ENCODE assay signal across 28 cellular contexts in genomic region chr10:1870491-1870890, GRCh38.
"Had no signal": no experiment of that assay in that cellular context is flagged by ENCODE, and none has a peak within 500 bp of the region (broad histone marks: within the 10 kb centered on the region; RNA-seq: fewer than 3 reads in every experiment).

No MANE protein-coding gene starts in this region.

- DNase-seq: activated CD4-positive, alpha-beta T cell treated with anti-CD3 and anti-CD28 coated beads for 36 hours; activated CD4-positive, alpha-beta T cell treated with anti-CD3 and anti-CD28 coated beads, Interleukin-2, amount 10 ng/mL, durations not matched to agents 7 days and 5 days; activated CD4-positive, alpha-beta T cell treated with anti-CD3 and anti-CD28 coated beads, Interleukin-2, amount 50 U/mL, for 48 hours; activated CD4-positive, CD25-positive, alpha-beta regulatory T cell; activated CD4-positive, CD25-positive, alpha-beta regulatory T cell treated with anti-CD3 and anti-CD28 coated beads, Interleukin-2, amount 50 U/mL, for 72 hours; activated CD8-positive, alpha-beta memory T cell treated with anti-CD3 and anti-CD28 coated beads for 24 hours; activated CD8-positive, alpha-beta T cell treated with anti-CD3 and anti-CD28 coated beads for 36 hours; activated effector memory CD4-positive, alpha-beta T cell treated with Interleukin-2 at 50 U/mL for 16 hours; activated gamma-delta T cell treated with Interleukin-2 at 50 U/mL for 16 hours; activated naive CD4-positive, alpha-beta T cell treated with anti-CD3 and anti-CD28 coated beads, Interleukin-2, amount 50 U/mL, for 16 hours; activated naive CD4-positive, alpha-beta T cell treated with Interleukin-2 at 50 U/mL for 16 hours; activated T-cell treated with anti-CD3 and anti-CD28 coated beads, Interleukin-2, amount 50 U/mL, for 4 hours; amniotic stem cell; anterior cingulate cortex; brain microvascular endothelial cell; dorsolateral prefrontal cortex; effector memory CD4-positive, alpha-beta T cell; endodermal cell; foreskin keratinocyte; gastrocnemius medialis; glutamatergic neuron; heart left ventricle; T-helper 2 cell had no signal

- H3K4me3 Mint-ChIP-seq: activated CD4-positive, alpha-beta T cell treated with anti-CD3 and anti-CD28 coated beads for 36 hours; activated CD4-positive, alpha-beta T cell treated with anti-CD3 and anti-CD28 coated beads, Interleukin-2, amount 10 ng/mL, durations not matched to agents 7 days and 5 days; activated CD8-positive, alpha-beta T cell treated with anti-CD3 and anti-CD28 coated beads for 36 hours; activated naive CD8-positive, alpha-beta T cell; activated T-cell treated with anti-CD3 and anti-CD28 coated beads, Interleukin-2, amount 50 U/mL, for 4 hours; activated T-helper 17 cell treated with anti-CD3 and anti-CD28 coated beads, Interleukin-2, amount 50 U/mL, for 72 hours; central memory CD8-positive, alpha-beta T cell; dendritic cell treated with granulocyte-macrophage colony-stimulating factor and Interleukin-4, amounts not matched to agents 40 ng/mL and 50 ng/mL, for 4 days; endodermal cell had no signal

- H3K36me3 Mint-ChIP-seq: activated naive CD8-positive, alpha-beta T cell had no signal

- H3K4me1 Mint-ChIP-seq: activated CD4-positive, alpha-beta T cell treated with anti-CD3 and anti-CD28 coated beads for 36 hours; activated CD4-positive, alpha-beta T cell treated with anti-CD3 and anti-CD28 coated beads, Interleukin-2, amount 10 ng/mL, durations not matched to agents 7 days and 5 days; activated T-helper 17 cell treated with anti-CD3 and anti-CD28 coated beads, Interleukin-2, amount 50 U/mL, for 72 hours; central memory CD8-positive, alpha-beta T cell had no signal

- H3K9me3 Mint-ChIP-seq: activated CD4-positive, alpha-beta T cell treated with anti-CD3 and anti-CD28 coated beads, Interleukin-2, amount 10 ng/mL, durations not matched to agents 7 days and 5 days; activated CD8-positive, alpha-beta T cell treated with anti-CD3 and anti-CD28 coated beads for 36 hours; activated T-helper 17 cell treated with anti-CD3 and anti-CD28 coated beads, Interleukin-2, amount 50 U/mL, for 72 hours; central memory CD8-positive, alpha-beta T cell had no signal

- H3K27ac Mint-ChIP-seq: activated CD4-positive, alpha-beta T cell treated with anti-CD3 and anti-CD28 coated beads for 36 hours; activated CD4-positive, alpha-beta T cell treated with anti-CD3 and anti-CD28 coated beads, Interleukin-2, amount 10 ng/mL, durations not matched to agents 7 days and 5 days; activated CD8-positive, alpha-beta T cell treated with anti-CD3 and anti-CD28 coated beads for 36 hours; activated naive CD8-positive, alpha-beta T cell; activated T-helper 17 cell treated with anti-CD3 and anti-CD28 coated beads, Interleukin-2, amount 50 U/mL, for 72 hours; dendritic cell treated with granulocyte-macrophage colony-stimulating factor and Interleukin-4, amounts not matched to agents 40 ng/mL and 50 ng/mL, for 4 days; endodermal cell had no signal

- ATAC-seq: activated CD4-positive, alpha-beta T cell treated with anti-CD3 and anti-CD28 coated beads for 36 hours; activated CD8-positive, alpha-beta T cell treated with anti-CD3 and anti-CD28 coated beads for 36 hours; activated T-cell treated with anti-CD3 and anti-CD28 coated beads, Interleukin-2, amount 50 U/mL, for 4 hours; activated T-helper 17 cell treated with anti-CD3 and anti-CD28 coated beads, Interleukin-2, amount 50 U/mL, for 72 hours; esophagus mucosa; foreskin keratinocyte; gastrocnemius medialis; heart left ventricle had no signal

- H3K27me3 Mint-ChIP-seq: activated CD4-positive, alpha-beta T cell treated with anti-CD3 and anti-CD28 coated beads for 36 hours; activated CD4-positive, alpha-beta T cell treated with anti-CD3 and anti-CD28 coated beads, Interleukin-2, amount 10 ng/mL, durations not matched to agents 7 days and 5 days; activated CD8-positive, alpha-beta T cell treated with anti-CD3 and anti-CD28 coated beads for 36 hours; activated naive CD8-positive, alpha-beta T cell; dendritic cell treated with granulocyte-macrophage colony-stimulating factor and Interleukin-4, amounts not matched to agents 40 ng/mL and 50 ng/mL, for 4 days had no signal
